In the genomic region with DNA sequence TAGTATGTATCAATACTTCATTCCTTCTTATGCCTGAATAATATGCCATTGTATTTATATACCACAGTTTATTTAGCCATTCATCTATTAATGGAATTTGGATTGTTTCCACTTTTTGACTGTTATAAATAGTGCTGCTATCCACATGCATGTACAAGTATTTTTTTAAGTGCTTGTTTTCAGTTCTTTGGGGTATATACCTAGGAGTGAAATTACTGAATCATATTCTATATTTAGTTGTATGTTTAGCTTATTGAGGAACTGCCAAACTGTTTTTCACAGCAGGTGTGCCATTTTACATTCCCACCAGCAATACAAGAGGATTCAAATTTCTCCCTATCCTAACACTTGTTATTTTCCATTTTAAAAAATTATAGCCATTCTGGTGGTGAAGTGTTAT, we compare ENCODE assay signal across 14 cellular contexts. TPM values are rescaled to one million over a fixed set of nuclear protein-coding genes. Genes with fewer than 3 reads are reported as not detected.
DNase-seq lines count a peak whose midpoint lies in the region; ATAC-seq lines count a peak whose summit lies in the region.
"Had no signal": no experiment of that assay in that cellular context is flagged by ENCODE, and none has a peak within 500 bp of the region (broad histone marks: within the 10 kb centered on the region; RNA-seq: fewer than 3 reads in every experiment).

No MANE protein-coding gene starts in this region.

- peak; percentile 45 for DNase-seq in NCI-H2107 treated with DMSO at 0.1 percent for 48 hours (lab: John Stamatoyannopoulos, UW; ENCODE audit: unreplicated experiment)
- no peak for DNase-seq in NCI-H2107 (lab: John Stamatoyannopoulos, UW)
- DNase-seq in left ventricle myocardium superior = no peak
- no peak for DNase-seq in left cardiac atrium
- DNase-seq in myocyte (ENCODE audit: low read depth) = peak; percentile 46
- DNase-seq in T1000 (lab: John Stamatoyannopoulos, UW) = no peak
- DNase-seq in GM19240 (ENCODE audit: insufficient read length, low spot score) = no peak
- DNase-seq: 8988T; AML-193; CD8-positive, alpha-beta memory T cell; DMS53 had no signal

- ATAC-seq in left ventricle myocardium superior (peak; percentile 52), left cardiac atrium (no peak), HG02870 (IDR thresholded peaks at IDR 0.05; ENCODE audit: unreplicated experiment) (no peak)
- ATAC-seq: HCT116 had no signal

- intact Hi-C loops in left ventricle myocardium superior (cut with micrococcal nuclease) (no loop called here), left cardiac atrium (cut with DNase I) (no loop called here)

RNA-seq across cellular contexts. Expression of a gene that starts 7.6 kb away (rescaled TPM):
- total RNA-seq in left ventricle myocardium superior = 71.9 TPM
- total RNA-seq in left cardiac atrium = 10 to 100 TPM; 64.5 to 96.1 TPM
- 184 and 334 TPM in 2 replicates for total RNA-seq in myocyte
- polyA plus RNA-seq in myocyte (2012) = 35.7 TPM
- total RNA-seq: CD8-positive, alpha-beta memory T cell; H4 had no signal
- polyA plus RNA-seq: CD8-positive, alpha-beta memory T cell had no signal

RNA-seq across cellular contexts. Expression of a gene that starts 32.7 kb away (rescaled TPM):
- 954 TPM for total RNA-seq in left ventricle myocardium superior
- total RNA-seq in left cardiac atrium = 100 to 1,000 TPM; 602 to 909 TPM
- total RNA-seq in myocyte = 260 and 398 TPM in 2 replicates
- polyA plus RNA-seq in myocyte (2012) = 233 TPM

Comparison
In these comparisons a context has a peak if more than half of its experiments do, and no peak if none do; other contexts are left out.
1. DNase-seq: peak in NCI-H2107 treated with DMSO at 0.1 percent for 48 hours (single experiment) and myocyte (single experiment); none in NCI-H2107 (single experiment), left ventricle myocardium superior (single experiment), left cardiac atrium (single experiment), T1000 (single experiment) and GM19240 (single experiment).